Comparison of ENCODE assay signal across 21 cellular contexts in genomic region chr14:78835909-78836308, GRCh38.
DNase-seq lines count a peak whose midpoint lies in the region; ATAC-seq, FAIRE-seq and TF ChIP-seq lines count a peak whose summit lies in the region.
"Had no signal": no experiment of that assay in that cellular context is flagged by ENCODE, and none has a peak within 500 bp of the region (broad histone marks: within the 10 kb centered on the region; RNA-seq: fewer than 3 reads in every experiment).

No MANE protein-coding gene starts in this region.

- no peak overlapping the region for H4K8ac ChIP-seq in IMR-90 (ENCODE audit: low read depth in 2 of 2, low read length in 2 of 2)

- no peak for FAIRE-seq in A549 (lab: Jason Lieb, UNC)
- FAIRE-seq: A204.1, GM12892, GM18507 had no signal

- H3K79me1 ChIP-seq in IMR-90 (ENCODE audit: low read depth in 1 of 2, low read length in 2 of 2), result no peaks in the 10 kb centered on the region

- TF ChIP-seq CTCF in A549 (IDR thresholded peaks at IDR 0.05) (no peak), IMR-90 (conservative IDR thresholded peaks at IDR 0.05; ENCODE audit: low read depth, low read length) (no peak), brain (conservative IDR thresholded peaks at IDR 0.05) (no peak), parathyroid adenoma (IDR thresholded peaks at IDR 0.05) (no peak)

- H3K56ac ChIP-seq in IMR-90 (ENCODE audit: extremely low read depth, insufficient read depth, low read length), result no peak overlapping the region

- H3K36me3 Mint-ChIP-seq in brain, result no peaks in the 10 kb centered on the region
- H3K36me3 Mint-ChIP-seq: IgD-negative memory B cell had no signal

- H3K9ac ChIP-seq in IMR-90 (ENCODE audit: low read depth, low read length) (no peak overlapping the region), parathyroid adenoma (no peak overlapping the region)

- H2BK5ac ChIP-seq in IMR-90 (ENCODE audit: low read depth, low read length, poor library complexity, severe bottlenecking), result no peak overlapping the region

- no peaks in the 10 kb centered on the region for H3K9me3 Mint-ChIP-seq in brain
- H3K9me3 Mint-ChIP-seq: CD4-positive, alpha-beta T cell; HFFc6; IgD-negative memory B cell had no signal

- no peaks in the 10 kb centered on the region for H3K79me2 ChIP-seq in parathyroid adenoma

- dilution Hi-C loops in IMR-90 (cut with HindIII; ENCODE audit: low sequenced_read_pairs, unreplicated experiment), result no loop called here

- no peaks in the 10 kb centered on the region for H4K20me1 ChIP-seq in IMR-90 (ENCODE audit: insufficient read depth, low read length)

- H3K23ac ChIP-seq in IMR-90 (ENCODE audit: low read depth, low read length), result no peak overlapping the region

- peaks cover 4% of the 10 kb centered on the region for H3K27me3 Mint-ChIP-seq in brain

- H3K4me3 ChIP-seq in A549 (no peak overlapping the region), IMR-90 (ENCODE audit: insufficient read depth, low read depth, low read length) (no peak overlapping the region), parathyroid adenoma (ENCODE audit: low read depth, low read length) (no peak overlapping the region)

- no peaks in the 10 kb centered on the region for H3K9me1 ChIP-seq in IMR-90 (ENCODE audit: insufficient read depth, low read length)

- no peak overlapping the region for H2BK15ac ChIP-seq in IMR-90 (ENCODE audit: low read depth, low read length)

- H3K14ac ChIP-seq in IMR-90 (replicated peaks; ENCODE audit: low read depth, low read length), result no peak overlapping the region

- H3K4me2 ChIP-seq in A549 (no peak overlapping the region), IMR-90 (ENCODE audit: low read depth, low read length) (no peak overlapping the region), parathyroid adenoma (ENCODE audit: low read length) (no peak overlapping the region)

- no peak for ATAC-seq in A549
- ATAC-seq in IMR-90 (ENCODE audit: low read depth), result no peak

- H3K27ac ChIP-seq in A549 (no peak overlapping the region), IMR-90 (ENCODE audit: insufficient read depth, low read length) (no peak overlapping the region), parathyroid adenoma (no peak overlapping the region)
- H3K27ac ChIP-seq: C4-2B, HL-60 had no signal

- H2AK5ac ChIP-seq in IMR-90 (ENCODE audit: low read depth, low read length), result no peak overlapping the region

- intact Hi-C loops in IMR-90 (cut with micrococcal nuclease), result no loop called here

- no peak overlapping the region for H4K91ac ChIP-seq in IMR-90 (ENCODE audit: insufficient read depth, low read depth, low read length)

- H3K27ac Mint-ChIP-seq in brain, result peak overlapping the region in 4 of 5 experiments; percentile 53 to 98 (median 90)
- H3K27ac Mint-ChIP-seq: CD4-positive, alpha-beta T cell; HFFc6; IgD-negative memory B cell had no signal

- peak overlapping the region in 1 of 5 experiments; percentile 17 for H3K4me3 Mint-ChIP-seq in brain
- H3K4me3 Mint-ChIP-seq: CD4-positive, alpha-beta T cell; HFFc6; IgD-negative memory B cell had no signal

- POLR2A ChIA-PET in A549 (lab: Yijun Ruan, JAX), result no interaction called here
- POLR2A ChIA-PET in IMR-90 (lab: Charles Lee; ENCODE audit: unreplicated experiment), result no interaction called here

- H3K9me3 ChIP-seq in A549 (no peaks in the 10 kb centered on the region), IMR-90 (ENCODE audit: control insufficient read depth, insufficient read depth, low read length) (no peaks in the 10 kb centered on the region), parathyroid adenoma (ENCODE audit: control insufficient read depth, low read length) (no peaks in the 10 kb centered on the region)
- H3K9me3 ChIP-seq: Caco-2 had no signal

- DNase-seq in A549 (ENCODE audit: low read depth in 1 of 2, low spot score in 1 of 2) (no peak), IMR-90 (no peak), cerebellar cortex (ENCODE audit: low spot score) (no peak), SK-N-DZ (ENCODE audit: low spot score) (no peak)
- DNase-seq: AML-193; Caco-2; CD4-positive, alpha-beta T cell; DMS153; DMS79; GDM1; GOT3; H7; HFFc6 had no signal

- CTCF ChIA-PET in A549 (lab: Yijun Ruan, JAX) (interaction anchor here (0.9 kb wide), 1 partner anchor 12 kb away, joined by 3 read pairs; no protein-coding TSS in a partner anchor), IMR-90 (lab: Yijun Ruan, JAX) (no interaction called here)

- H3K27me3 ChIP-seq in IMR-90 (ENCODE audit: control insufficient read depth, insufficient read depth, low read length) (no peaks in the 10 kb centered on the region), parathyroid adenoma (ENCODE audit: control insufficient read depth, insufficient read depth, low read length) (no peaks in the 10 kb centered on the region)

- 3% methylated on average over 1 of the region's 1 CpG for WGBS in A549 (ENCODE audit: missing lambda C conversion rate)
- WGBS in IMR-90 (ENCODE audit: extremely low coverage in 2 of 2, insufficient read length in 1 of 2), 2 experiments, result no CpG with 5 or more reads among the region's 1 CpG

- H4K5ac ChIP-seq in IMR-90 (ENCODE audit: low read depth, low read length), result no peak overlapping the region

- no peak overlapping the region for H3K18ac ChIP-seq in IMR-90 (ENCODE audit: low read depth, low read length)

- TF ChIP-seq RAD21 in A549 (conservative IDR thresholded peaks at IDR 0.05 in 1 of 2, IDR thresholded peaks at IDR 0.05 in 1 of 2) (no peak), IMR-90 (IDR thresholded peaks at IDR 0.05; ENCODE audit: low read length) (no peak)

- H2AFZ ChIP-seq in IMR-90 (replicated peaks; ENCODE audit: low read length, poor library complexity) (no peak overlapping the region), parathyroid adenoma (peak overlapping the region; percentile 7)

- in situ Hi-C loops in IMR-90 (cut with MboI; ENCODE audit: low sequenced_read_pairs), result loop anchor here (25.0 kb wide), 1 partner anchor 974 kb away; no protein-coding TSS in a partner anchor

- H3K4me1 ChIP-seq in A549, result no peaks in the 10 kb centered on the region
- no peaks in the 10 kb centered on the region for H3K4me1 ChIP-seq in IMR-90 (ENCODE audit: control insufficient read depth, insufficient read depth, low read length)
- H3K4me1 ChIP-seq in parathyroid adenoma, result peaks cover 7% of the 10 kb centered on the region
- H3K4me1 ChIP-seq: Caco-2 had no signal

- TF ChIP-seq EP300 in A549 (IDR thresholded peaks at IDR 0.05), result no peak

- no TSS peak for BruUV-seq in IMR-90 (replicated peaks; lab: Mats Ljungman, UMichigan)

- H2BK20ac ChIP-seq in IMR-90 (ENCODE audit: low read depth, low read length), result no peak overlapping the region

- H2BK120ac ChIP-seq in IMR-90 (ENCODE audit: low read depth, low read length), result no peak overlapping the region

- H3K36me3 ChIP-seq in IMR-90 (ENCODE audit: control insufficient read depth, insufficient read depth, low read length) (no peaks in the 10 kb centered on the region), parathyroid adenoma (ENCODE audit: control insufficient read depth, insufficient read depth, low read length) (no peaks in the 10 kb centered on the region)

- TF ChIP-seq POLR2A in A549 (IDR thresholded peaks at IDR 0.05; ENCODE audit: low read length), result no peak
- no peak for TF ChIP-seq POLR2A in IMR-90 (IDR thresholded peaks at IDR 0.05; ENCODE audit: low read depth, low read length)

- no peak overlapping the region for H2AK9ac ChIP-seq in IMR-90 (replicated peaks; ENCODE audit: low read depth, low read length, poor library complexity)

- no peak overlapping the region for H3K4ac ChIP-seq in IMR-90 (ENCODE audit: low read depth, low read length)

- peaks cover 47% of the 10 kb centered on the region for H3K4me1 Mint-ChIP-seq in brain
- H3K4me1 Mint-ChIP-seq: IgD-negative memory B cell had no signal

TF ChIP-seq in A549, 52 proteins besides CTCF, POLR2A, EP300 and RAD21:
- TF ChIP-seq MAFK (IDR thresholded peaks at IDR 0.05; ENCODE audit: partially characterized antibody) (peak; percentile 53), ZSCAN20 (CRISPR knock-in tag; IDR thresholded peaks at IDR 0.05) (no peak)

TF ChIP-seq in IMR-90, 13 proteins besides CTCF, POLR2A, EP300 and RAD21:
- TF ChIP-seq CHD1 (IDR thresholded peaks at IDR 0.05; ENCODE audit: low read depth, low read length) (no peak), MAFK (IDR thresholded peaks at IDR 0.05; ENCODE audit: low read depth, low read length) (peak; percentile 55)
